In the genomic region with DNA sequence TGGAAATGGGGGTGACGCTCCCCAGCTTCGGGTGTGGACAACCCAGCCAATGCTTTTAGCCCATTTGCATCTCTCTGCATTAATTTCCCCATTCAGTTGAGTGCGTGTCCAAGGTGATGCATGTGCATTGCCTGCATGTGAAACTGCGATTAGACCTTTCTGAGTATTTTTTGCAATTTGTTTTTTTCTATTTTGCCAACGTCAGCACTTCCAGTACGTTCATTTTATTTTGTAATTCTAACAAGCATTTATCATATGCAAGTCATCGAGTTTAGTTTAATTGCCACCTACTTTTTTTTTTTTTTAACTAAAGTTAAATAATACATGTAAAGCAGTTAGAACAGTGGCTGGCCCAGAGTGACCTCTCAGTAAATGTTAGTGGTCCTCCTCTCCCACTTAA, we compare ENCODE assay signal across 29 cellular contexts. TPM values are rescaled to one million over a fixed set of nuclear protein-coding genes. Genes with fewer than 3 reads are reported as not detected.
"Had no signal": no experiment of that assay in that cellular context is flagged by ENCODE, and none has a peak within 500 bp of the region (broad histone marks: within the 10 kb centered on the region; RNA-seq: fewer than 3 reads in every experiment).

No MANE protein-coding gene starts in this region.

- H3K9me3 Mint-ChIP-seq: activated CD4-positive, alpha-beta memory T cell treated with anti-CD3 and anti-CD28 coated beads, Interleukin-2, amount 10 ng/mL, durations not matched to agents 7 days and 5 days; activated naive CD4-positive, alpha-beta T cell treated with anti-CD3 and anti-CD28 coated beads for 36 hours; activated T-helper 17 cell treated with anti-CD3 and anti-CD28 coated beads, Interleukin-2, amount 50 U/mL, for 72 hours; central memory CD8-positive, alpha-beta T cell had no signal

- H3K27me3 ChIP-seq: Peyer's patch had no signal

- H3K9me3 ChIP-seq: Peyer's patch had no signal

- H3K27ac Mint-ChIP-seq: activated CD4-positive, alpha-beta memory T cell treated with anti-CD3 and anti-CD28 coated beads, Interleukin-2, amount 10 ng/mL, durations not matched to agents 7 days and 5 days; activated CD4-positive, alpha-beta T cell treated with anti-CD3 and anti-CD28 coated beads for 36 hours; activated naive CD4-positive, alpha-beta T cell treated with anti-CD3 and anti-CD28 coated beads for 36 hours; activated naive CD8-positive, alpha-beta T cell; activated T-helper 17 cell treated with anti-CD3 and anti-CD28 coated beads, Interleukin-2, amount 50 U/mL, for 72 hours; brain; T-helper 17 cell had no signal

- DNase-seq: activated CD4-positive, alpha-beta memory T cell treated with anti-CD3 and anti-CD28 coated beads, Interleukin-2, amount 10 ng/mL, durations not matched to agents 7 days and 5 days; activated CD4-positive, alpha-beta T cell treated with anti-CD3 and anti-CD28 coated beads for 36 hours; activated CD4-positive, alpha-beta T cell treated with anti-CD3 and anti-CD28 coated beads, Interleukin-2, amount 50 U/mL, for 1 hour; activated gamma-delta T cell; activated naive CD4-positive, alpha-beta T cell treated with anti-CD3 and anti-CD28 coated beads for 36 hours; activated T-cell treated with anti-CD3 and anti-CD28 coated beads for 4 hours; activated T-cell treated with anti-CD3 and anti-CD28 coated beads, Interleukin-2, amount 50 U/mL, for 48 hours; amygdala; KG1; NCI-H1048; NCI-H1436 treated with DMSO at 0.1 percent for 48 hours; NCI-H187 treated with DMSO at 0.1 percent for 48 hours; NCI-H2081 treated with DMSO at 0.1 percent for 48 hours; NCI-H446; NCI-H524; NK-92 treated with Interleukin-12 subunit alpha and Interleukin-12 subunit beta, amount 100 ng/mL, for 24 hours; Peyer's patch; SHP77 treated with DMSO at 0.1 percent for 48 hours; T-helper 17 cell; T-helper 9 cell; WERI-Rb-1 had no signal

- H3K4me3 Mint-ChIP-seq: activated CD4-positive, alpha-beta memory T cell treated with anti-CD3 and anti-CD28 coated beads, Interleukin-2, amount 10 ng/mL, durations not matched to agents 7 days and 5 days; activated CD4-positive, alpha-beta T cell treated with anti-CD3 and anti-CD28 coated beads for 36 hours; activated naive CD4-positive, alpha-beta T cell treated with anti-CD3 and anti-CD28 coated beads for 36 hours; activated naive CD8-positive, alpha-beta T cell; activated T-helper 17 cell treated with anti-CD3 and anti-CD28 coated beads, Interleukin-2, amount 50 U/mL, for 72 hours; brain; central memory CD8-positive, alpha-beta T cell; T-helper 17 cell had no signal

- H3K4me3 ChIP-seq: Peyer's patch had no signal

- ATAC-seq: activated CD4-positive, alpha-beta T cell treated with anti-CD3 and anti-CD28 coated beads for 36 hours; activated T-helper 17 cell treated with anti-CD3 and anti-CD28 coated beads, Interleukin-2, amount 50 U/mL, for 72 hours; T-helper 17 cell had no signal

- H3K36me3 ChIP-seq: Peyer's patch, WERI-Rb-1 had no signal

- H3K4me1 Mint-ChIP-seq: activated CD4-positive, alpha-beta memory T cell treated with anti-CD3 and anti-CD28 coated beads, Interleukin-2, amount 10 ng/mL, durations not matched to agents 7 days and 5 days; activated CD4-positive, alpha-beta T cell treated with anti-CD3 and anti-CD28 coated beads for 36 hours; activated T-helper 17 cell treated with anti-CD3 and anti-CD28 coated beads, Interleukin-2, amount 50 U/mL, for 72 hours; central memory CD8-positive, alpha-beta T cell had no signal

- H3K4me1 ChIP-seq: Peyer's patch had no signal

- H3K36me3 Mint-ChIP-seq: activated naive CD8-positive, alpha-beta T cell; brain had no signal

RNA-seq across cellular contexts. Expression of a gene that starts 40.2 kb away (rescaled TPM):
- total RNA-seq: activated CD4-positive, alpha-beta memory T cell treated with anti-CD3 and anti-CD28 coated beads, Interleukin-2, amount 10 ng/mL, durations not matched to agents 7 days and 5 days; LHCN-M2; T-helper 17 cell had no signal

RNA-seq across cellular contexts. Expression of a gene that starts 57.3 kb away (rescaled TPM):
- total RNA-seq: activated CD4-positive, alpha-beta memory T cell treated with anti-CD3 and anti-CD28 coated beads, Interleukin-2, amount 10 ng/mL, durations not matched to agents 7 days and 5 days; activated CD4-positive, alpha-beta T cell treated with anti-CD3 and anti-CD28 coated beads for 36 hours; activated CD8-positive, alpha-beta memory T cell treated with anti-CD3 and anti-CD28 coated beads for 36 hours; activated naive CD4-positive, alpha-beta T cell treated with anti-CD3 and anti-CD28 coated beads for 36 hours; activated T-helper 17 cell treated with anti-CD3 and anti-CD28 coated beads, Interleukin-2, amount 50 U/mL, for 72 hours; LHCN-M2; M059J; SK-MEL-5; T-helper 17 cell had no signal

RNA-seq across cellular contexts. Expression of a gene that starts 57.4 kb away (rescaled TPM):
- total RNA-seq: activated CD4-positive, alpha-beta memory T cell treated with anti-CD3 and anti-CD28 coated beads, Interleukin-2, amount 10 ng/mL, durations not matched to agents 7 days and 5 days; activated CD4-positive, alpha-beta T cell treated with anti-CD3 and anti-CD28 coated beads for 36 hours; activated CD8-positive, alpha-beta memory T cell treated with anti-CD3 and anti-CD28 coated beads for 36 hours; activated naive CD4-positive, alpha-beta T cell treated with anti-CD3 and anti-CD28 coated beads for 36 hours; activated T-helper 17 cell treated with anti-CD3 and anti-CD28 coated beads, Interleukin-2, amount 50 U/mL, for 72 hours; T-helper 17 cell had no signal
